7 cellular contexts compared by ENCODE assay signal in genomic region chr5:181205402-181205734, GRCh38. TPM values are rescaled to one million over a fixed set of nuclear protein-coding genes. Genes with fewer than 3 reads are reported as not detected.
A peak's percentile ranks its signal among the peaks of the same experiment; 100 is the strongest.
DNase-seq lines count a peak whose midpoint lies in the region; ATAC-seq and TF ChIP-seq lines count a peak whose summit lies in the region.
"Had no signal": no experiment of that assay in that cellular context is flagged by ENCODE, and none has a peak within 500 bp of the region (broad histone marks: within the 10 kb centered on the region; RNA-seq: fewer than 3 reads in every experiment).

No MANE protein-coding gene starts in this region.

- no peaks in the 10 kb centered on the region for H3K36me3 Mint-ChIP-seq in activated CD4-positive, alpha-beta T cell treated with anti-CD3 and anti-CD28 coated beads, Interleukin-2, amount 10 ng/mL, durations not matched to agents 7 days and 5 days (ENCODE audit: low read depth)

- DNase-seq in activated CD4-positive, alpha-beta T cell treated with anti-CD3 and anti-CD28 coated beads, Interleukin-2, amount 10 ng/mL, durations not matched to agents 7 days and 5 days, result no peak
- no peak for DNase-seq in activated CD4-positive, alpha-beta T cell treated with anti-CD3 and anti-CD28 coated beads, Interleukin-2, amount 50 U/mL, for 4 hours
- DNase-seq in left ventricle myocardium superior (no peak), thyroid gland (no peak)
- DNase-seq: NCI-H526 had no signal

- no peak overlapping the region for H3K27ac Mint-ChIP-seq in activated CD4-positive, alpha-beta T cell treated with anti-CD3 and anti-CD28 coated beads, Interleukin-2, amount 10 ng/mL, durations not matched to agents 7 days and 5 days

- TF ChIP-seq POLR2A in thyroid gland (IDR thresholded peaks at IDR 0.05), result no peak

- peaks cover 34% of the 10 kb centered on the region for H3K4me1 Mint-ChIP-seq in activated CD4-positive, alpha-beta T cell treated with anti-CD3 and anti-CD28 coated beads, Interleukin-2, amount 10 ng/mL, durations not matched to agents 7 days and 5 days

- no peaks in the 10 kb centered on the region for H3K36me3 ChIP-seq in thyroid gland

- ATAC-seq in left ventricle myocardium superior (peak; percentile 18), HG03342 (IDR thresholded peaks at IDR 0.05; ENCODE audit: unreplicated experiment) (no peak), GM21786 (IDR thresholded peaks at IDR 0.05; ENCODE audit: unreplicated experiment) (no peak)

- peaks cover 12 to 16% of the 10 kb centered on the region in 2 donors for H3K4me1 ChIP-seq in thyroid gland

- 4 to 6% methylated on average over 17 to 26 of the region's 26 CpGs for WGBS in thyroid gland, 2 donors

- H3K4me3 Mint-ChIP-seq in activated CD4-positive, alpha-beta T cell treated with anti-CD3 and anti-CD28 coated beads, Interleukin-2, amount 10 ng/mL, durations not matched to agents 7 days and 5 days, result peak overlapping the region; percentile 74

- intact Hi-C loops in left ventricle myocardium superior (cut with micrococcal nuclease), result no loop called here
- intact Hi-C loops in thyroid gland (cut with DNase I), result no loop called here

- no peaks in the 10 kb centered on the region for H3K9me3 ChIP-seq in thyroid gland

- peak overlapping the region; percentile 44 to 83 (median 70) for H3K27ac ChIP-seq in thyroid gland

- TF ChIP-seq CTCF in thyroid gland (IDR thresholded peaks at IDR 0.05), result no peak

- peak overlapping the region; percentile 59 to 64 (median 60) for H3K4me3 ChIP-seq in thyroid gland (replicated peaks in 1 of 3)

- H3K27me3 Mint-ChIP-seq in activated CD4-positive, alpha-beta T cell treated with anti-CD3 and anti-CD28 coated beads, Interleukin-2, amount 10 ng/mL, durations not matched to agents 7 days and 5 days, result peaks cover 45% of the 10 kb centered on the region

- H3K27me3 ChIP-seq in thyroid gland, result no peaks in the 10 kb centered on the region

- POLR2A ChIA-PET in activated CD4-positive, alpha-beta T cell treated with anti-CD3 and anti-CD28 coated beads, Interleukin-2, amount 10 ng/mL, durations not matched to agents 7 days and 5 days (lab: Charles Lee), result no interaction called here

- no peaks in the 10 kb centered on the region for H3K9me3 Mint-ChIP-seq in activated CD4-positive, alpha-beta T cell treated with anti-CD3 and anti-CD28 coated beads, Interleukin-2, amount 10 ng/mL, durations not matched to agents 7 days and 5 days

- CTCF ChIA-PET in activated CD4-positive, alpha-beta T cell treated with anti-CD3 and anti-CD28 coated beads, Interleukin-2, amount 10 ng/mL, durations not matched to agents 7 days and 5 days (lab: Charles Lee), result interaction anchor here (1.0 to 8.7 kb wide), 5 partner anchors 10 to 33 kb away, joined by 3 to 90 read pairs (median 16); no protein-coding TSS in a partner anchor

RNA-seq across cellular contexts. Expression of gene TRIM7, which starts 0.4 kb away (rescaled TPM):
- under 1 TPM; 0.29 to 0.84 TPM for total RNA-seq in activated CD4-positive, alpha-beta T cell treated with anti-CD3 and anti-CD28 coated beads, Interleukin-2, amount 10 ng/mL, durations not matched to agents 7 days and 5 days
- total RNA-seq in left ventricle myocardium superior (20.0 TPM), thyroid gland (10 to 100 TPM; 12.3 to 14.2 (median 13.0) TPM)

RNA-seq across cellular contexts. Expression of gene TRIM41, which starts 17.7 kb away (rescaled TPM):
- 10 to 100 TPM; 34.7 to 36.9 TPM for total RNA-seq in activated CD4-positive, alpha-beta T cell treated with anti-CD3 and anti-CD28 coated beads, Interleukin-2, amount 10 ng/mL, durations not matched to agents 7 days and 5 days
- total RNA-seq in left ventricle myocardium superior, result 23.7 TPM
- total RNA-seq in thyroid gland, result 10 to 100 TPM; 18.8 to 31.1 (median 22.8) TPM

RNA-seq across cellular contexts. Expression of gene RACK1, which starts 38.3 kb away (rescaled TPM):
- 1,000 to 10,000 TPM; 1,823 to 2,207 TPM for total RNA-seq in activated CD4-positive, alpha-beta T cell treated with anti-CD3 and anti-CD28 coated beads, Interleukin-2, amount 10 ng/mL, durations not matched to agents 7 days and 5 days
- total RNA-seq in left ventricle myocardium superior, result 641 TPM
- 1,000 to 10,000 TPM; 2,254 to 3,332 (median 2,569) TPM for total RNA-seq in thyroid gland

RNA-seq across cellular contexts. Expression of gene TRIM52, which starts 55.6 kb away (rescaled TPM):
- total RNA-seq in activated CD4-positive, alpha-beta T cell treated with anti-CD3 and anti-CD28 coated beads, Interleukin-2, amount 10 ng/mL, durations not matched to agents 7 days and 5 days, result 10 to 100 TPM; 29.6 to 29.9 TPM
- total RNA-seq in left ventricle myocardium superior (10.0 TPM), thyroid gland (10 to 100 TPM; 14.8 to 30.8 (median 23.8) TPM)

RNA-seq across cellular contexts. Expression of gene OR2V2, which starts 58.0 kb away (rescaled TPM):
- total RNA-seq in activated CD4-positive, alpha-beta T cell treated with anti-CD3 and anti-CD28 coated beads, Interleukin-2, amount 10 ng/mL, durations not matched to agents 7 days and 5 days, result not detected
- total RNA-seq in left ventricle myocardium superior (not detected), thyroid gland (not detected)

Comparison
In these comparisons a context has a peak if more than half of its experiments do, and no peak if none do; other contexts are left out.
1. RNA of gene TRIM7, which starts 0.4 kb away (total RNA-seq): 20.0 TPM in left ventricle myocardium superior (single experiment) and 12.3 to 14.2 TPM in thyroid gland; 0.29 to 0.84 TPM in activated CD4-positive, alpha-beta T cell treated with anti-CD3 and anti-CD28 coated beads, Interleukin-2, amount 10 ng/mL, durations not matched to agents 7 days and 5 days; every median in the first group is over 4 times any median in the second.